Comparison of ENCODE assay signal across 8 cellular contexts in genomic region chr19:7337380-7338194, GRCh38. TPM values are rescaled to one million over a fixed set of nuclear protein-coding genes. Genes with fewer than 3 reads are reported as not detected.
DNase-seq lines count a peak whose midpoint lies in the region; ATAC-seq and TF ChIP-seq lines count a peak whose summit lies in the region.

No MANE protein-coding gene starts in this region.

- H3K4me3 Mint-ChIP-seq in natural killer cell, result peak overlapping the region; percentile 82

- peaks cover 0 to 7% of the 10 kb centered on the region in 2 donors for H3K27me3 Mint-ChIP-seq in natural killer cell (ENCODE audit: low read depth in 2 of 2)

- peaks cover 30 to 32% of the 10 kb centered on the region in 2 donors for H3K4me1 Mint-ChIP-seq in natural killer cell

- no peaks in the 10 kb centered on the region for H3K36me3 Mint-ChIP-seq in natural killer cell

- ATAC-seq in GM18868 (IDR thresholded peaks at IDR 0.05; ENCODE audit: unreplicated experiment), result peak; percentile 65
- peak; percentile 69 for ATAC-seq in HG02981 (IDR thresholded peaks at IDR 0.05; ENCODE audit: unreplicated experiment)
- peak; percentile 65 to 78 (median 76) for ATAC-seq in natural killer cell

- TF ChIP-seq CTCF in natural killer cell (IDR thresholded peaks at IDR 0.05), result no peak

- DNase-seq in Ammon's horn (ENCODE audit: low spot score) (peak; percentile 60), SIG-M5 (lab: John Stamatoyannopoulos, UW) (peak; percentile 99), natural killer cell (no peak), NCI-H1417 (lab: John Stamatoyannopoulos, UW) (no peak), NCI-H2227 (lab: John Stamatoyannopoulos, UW; ENCODE audit: unreplicated experiment) (no peak), HCEC 1CT (no peak)

- H3K9me3 Mint-ChIP-seq in natural killer cell, result no peaks in the 10 kb centered on the region

- peak overlapping the region; percentile 4 to 69 for H3K27ac Mint-ChIP-seq in natural killer cell

- intact Hi-C loops in natural killer cell (cut with micrococcal nuclease), result no loop called here

RNA-seq across cellular contexts. Expression of gene ARHGEF18, which starts 11.2 kb away (rescaled TPM):
- total RNA-seq in natural killer cell, result 10 to 100 TPM; 53.6 to 61.5 (median 54.1) TPM

RNA-seq across cellular contexts. Expression of gene INSR, which starts 43.4 kb away (rescaled TPM):
- total RNA-seq in natural killer cell, result 1 to 10 TPM in 2 of 3 donors, under 1 TPM in 1; 0.50 to 4.9 (median 2.0) TPM

Comparison
In these comparisons a context has a peak if more than half of its experiments do, and no peak if none do; other contexts are left out.
1. DNase-seq: peak in Ammon's horn (single experiment) and SIG-M5 (single experiment); none in natural killer cell (single experiment), NCI-H1417 (0 of 3), NCI-H2227 (single experiment) and HCEC 1CT (single experiment).
2. Peak in every context shown above with its lines, with median percentiles within 50 percentile points of each other: ATAC-seq.